21 cellular contexts compared by ENCODE assay signal in genomic region chr5:16857635-16858034, GRCh38.
DNase-seq lines count a peak whose midpoint lies in the region; ATAC-seq and TF ChIP-seq lines count a peak whose summit lies in the region.
"Had no signal": no experiment of that assay in that cellular context is flagged by ENCODE, and none has a peak within 500 bp of the region (broad histone marks: within the 10 kb centered on the region; RNA-seq: fewer than 3 reads in every experiment).

No MANE protein-coding gene starts in this region.

- peak; percentile 19; the same call in 1 of the 2 replicates for ATAC-seq in IMR-90 (ENCODE audit: low read depth)
- ATAC-seq: HCT116, heart right ventricle, WTC11 had no signal

- BruUV-seq in IMR-90 (replicated peaks; lab: Mats Ljungman, UMichigan), result no TSS peak

- TF ChIP-seq POLR2A in IMR-90 (IDR thresholded peaks at IDR 0.05; ENCODE audit: low read depth, low read length), result no peak

- H4K5ac ChIP-seq in IMR-90 (ENCODE audit: low read depth, low read length), result no peak overlapping the region

- no peak overlapping the region for H3K14ac ChIP-seq in IMR-90 (replicated peaks; ENCODE audit: low read depth, low read length)

- H3K9me1 ChIP-seq in IMR-90 (ENCODE audit: insufficient read depth, low read length), result peaks cover 39% of the 10 kb centered on the region

- no peak overlapping the region for H3K9ac ChIP-seq in IMR-90 (ENCODE audit: low read depth, low read length)
- H3K9ac ChIP-seq: KMS-11 had no signal

- 94% methylated on average over 3 of the region's 4 CpGs; no CpG with 5 or more reads in 1 of the 2 experiments for WGBS in IMR-90 (ENCODE audit: extremely low coverage in 2 of 2, insufficient read length in 1 of 2), 2 experiments

- intact Hi-C loops in IMR-90 (cut with micrococcal nuclease), result no loop called here

- H4K91ac ChIP-seq in IMR-90 (ENCODE audit: insufficient read depth, low read depth, low read length), result no peak overlapping the region

- H3K56ac ChIP-seq in IMR-90 (ENCODE audit: extremely low read depth, insufficient read depth, low read length), result no peak overlapping the region

- peak overlapping the region; percentile 81 for H3K27ac Mint-ChIP-seq in nephron progenitor cell
- H3K27ac Mint-ChIP-seq: CD4-positive, alpha-beta T cell; progenitor cell of endocrine pancreas had no signal

- peaks cover 5 to 93% of the 10 kb centered on the region in 2 experiments; a peak in 3 of 4 replicates for H3K79me1 ChIP-seq in IMR-90 (ENCODE audit: low read depth in 1 of 2, low read length in 2 of 2)

- TF ChIP-seq CTCF in IMR-90 (conservative IDR thresholded peaks at IDR 0.05; ENCODE audit: low read depth, low read length) (no peak), nephron progenitor cell (IDR thresholded peaks at IDR 0.05) (no peak)

- POLR2A ChIA-PET in IMR-90 (lab: Charles Lee; ENCODE audit: unreplicated experiment), result no interaction called here

- no peak overlapping the region; the same call in 1 of the 2 replicates for H2AK5ac ChIP-seq in IMR-90 (ENCODE audit: low read depth, low read length)

- H3K4ac ChIP-seq in IMR-90 (ENCODE audit: low read depth, low read length), result no peak overlapping the region

- TF ChIP-seq RAD21 in IMR-90 (IDR thresholded peaks at IDR 0.05; ENCODE audit: low read length), result no peak

- peaks cover 4% of the 10 kb centered on the region; the same call in 1 of the 2 replicates for H3K9me3 ChIP-seq in IMR-90 (ENCODE audit: control insufficient read depth, insufficient read depth, low read length)

- no peak overlapping the region for H2AFZ ChIP-seq in IMR-90 (replicated peaks; ENCODE audit: low read length, poor library complexity)

- H3K9me3 Mint-ChIP-seq in nephron progenitor cell, result peaks cover 8% of the 10 kb centered on the region
- H3K9me3 Mint-ChIP-seq: CD4-positive, alpha-beta T cell; neural crest cell had no signal

- H3K4me2 ChIP-seq in IMR-90 (ENCODE audit: low read depth, low read length), result no peak overlapping the region; the same call in 1 of the 2 replicates
- H3K4me2 ChIP-seq: KMS-11 had no signal

- peaks cover 11% of the 10 kb centered on the region for H3K36me3 Mint-ChIP-seq in nephron progenitor cell (ENCODE audit: low read depth)
- H3K36me3 Mint-ChIP-seq: WTC11 had no signal

- no peak overlapping the region for H2BK20ac ChIP-seq in IMR-90 (ENCODE audit: low read depth, low read length)

- no peak overlapping the region for H3K4me3 Mint-ChIP-seq in nephron progenitor cell
- H3K4me3 Mint-ChIP-seq: CD4-positive, alpha-beta T cell; neural crest cell; WTC11 had no signal

- H3K36me3 ChIP-seq in IMR-90 (ENCODE audit: control insufficient read depth, insufficient read depth, low read length), result peaks cover 16% of the 10 kb centered on the region
- H3K36me3 ChIP-seq: brain microvascular endothelial cell, heart right ventricle, left ventricle myocardium inferior had no signal

- peaks cover 24% of the 10 kb centered on the region for H3K4me1 ChIP-seq in IMR-90 (ENCODE audit: control insufficient read depth, insufficient read depth, low read length)

- CTCF ChIA-PET in IMR-90 (lab: Yijun Ruan, JAX), result interaction anchor here (0.9 kb wide), 1 partner anchor 66 kb away, joined by 3 read pairs; no protein-coding TSS in a partner anchor

- no peak overlapping the region for H2BK120ac ChIP-seq in IMR-90 (ENCODE audit: low read depth, low read length)

- in situ Hi-C loops in IMR-90 (cut with MboI; ENCODE audit: low sequenced_read_pairs), result no loop called here

- H4K8ac ChIP-seq in IMR-90 (ENCODE audit: low read depth in 2 of 2, low read length in 2 of 2), result no peak overlapping the region

- DNase-seq in DMS79 (lab: John Stamatoyannopoulos, UW) (peak; percentile 55), IMR-90 (no peak), epithelial cell of prostate (ENCODE audit: low read depth, low spot score) (no peak), nephron progenitor cell (no peak), NAMALWA (ENCODE audit: low spot score) (no peak), amygdala (lab: John Stamatoyannopoulos, UW) (no peak), SHP77 treated with DMSO at 0.1 percent for 48 hours (lab: John Stamatoyannopoulos, UW) (no peak)
- DNase-seq in activated CD8-positive, alpha-beta memory T cell treated with anti-CD3 and anti-CD28 coated beads for 24 hours, result no peak
- DNase-seq: activated effector memory CD4-positive, alpha-beta T cell treated with Interleukin-2 at 50 U/mL for 16 hours; brain microvascular endothelial cell; CD4-positive, alpha-beta T cell; effector CD8-positive, alpha-beta T cell; heart right ventricle; left ventricle myocardium inferior; NCI-H1092; NCI-H2029 treated with DMSO at 0.1 percent for 48 hours had no signal

- H3K27me3 ChIP-seq in IMR-90 (ENCODE audit: control insufficient read depth, insufficient read depth, low read length), result no peaks in the 10 kb centered on the region
- H3K27me3 ChIP-seq: brain microvascular endothelial cell, heart right ventricle had no signal

- dilution Hi-C loops in IMR-90 (cut with HindIII; ENCODE audit: low sequenced_read_pairs, unreplicated experiment), result no loop called here

- no peak overlapping the region for H3K18ac ChIP-seq in IMR-90 (ENCODE audit: low read depth, low read length)

- no peak overlapping the region for H2AK9ac ChIP-seq in IMR-90 (replicated peaks; ENCODE audit: low read depth, low read length, poor library complexity)

- H3K23ac ChIP-seq in IMR-90 (ENCODE audit: low read depth, low read length), result no peak overlapping the region

- peaks cover 84% of the 10 kb centered on the region for H3K4me1 Mint-ChIP-seq in nephron progenitor cell

- H3K27me3 Mint-ChIP-seq in nephron progenitor cell (ENCODE audit: low read depth, poor library complexity), result peaks cover 5% of the 10 kb centered on the region
- H3K27me3 Mint-ChIP-seq: CD4-positive, alpha-beta T cell; progenitor cell of endocrine pancreas had no signal

- no peak overlapping the region for H3K4me3 ChIP-seq in IMR-90 (ENCODE audit: insufficient read depth, low read depth, low read length)
- H3K4me3 ChIP-seq: heart right ventricle, left ventricle myocardium inferior had no signal

- H4K20me1 ChIP-seq in IMR-90 (ENCODE audit: insufficient read depth, low read length), result peaks cover 98% of the 10 kb centered on the region

- H2BK5ac ChIP-seq in IMR-90 (ENCODE audit: low read depth, low read length, poor library complexity, severe bottlenecking), result no peak overlapping the region

- no peak overlapping the region for H2BK15ac ChIP-seq in IMR-90 (ENCODE audit: low read depth, low read length)

- H3K27ac ChIP-seq in IMR-90 (ENCODE audit: insufficient read depth, low read length), result peak overlapping the region; percentile 33; the same call in 1 of the 2 replicates
- H3K27ac ChIP-seq in epithelial cell of prostate, result peak overlapping the region; percentile 92
- H3K27ac ChIP-seq: brain microvascular endothelial cell, heart right ventricle, KMS-11, left ventricle myocardium inferior had no signal

TF ChIP-seq in IMR-90, 13 proteins besides CTCF, POLR2A, EP300 and RAD21:
- no peak for TF ChIP-seq ELK1 (IDR thresholded peaks at IDR 0.05; ENCODE audit: borderline replicate concordance, low read depth, low read length)
- TF ChIP-seq NFE2L2 (IDR thresholded peaks at IDR 0.05; ENCODE audit: low read depth, low read length), result no peak
- no peak for TF ChIP-seq BHLHE40 (IDR thresholded peaks at IDR 0.05; ENCODE audit: low read depth, low read length)
- TF ChIP-seq RFX5 (IDR thresholded peaks at IDR 0.05; ENCODE audit: low read depth, low read length), result no peak
- no peak for TF ChIP-seq MAFK (IDR thresholded peaks at IDR 0.05; ENCODE audit: low read depth, low read length)
- no peak for TF ChIP-seq RCOR1 (IDR thresholded peaks at IDR 0.05; ENCODE audit: insufficient replicate concordance, low read length)
- no peak for TF ChIP-seq MXI1 (IDR thresholded peaks at IDR 0.05; ENCODE audit: borderline replicate concordance, low read depth, low read length)
- TF ChIP-seq CEBPB (IDR thresholded peaks at IDR 0.05; ENCODE audit: low read depth, low read length), result no peak
- TF ChIP-seq MAZ (IDR thresholded peaks at IDR 0.05; ENCODE audit: borderline replicate concordance, low read depth, low read length), result no peak
- TF ChIP-seq SMC3 (IDR thresholded peaks at IDR 0.05; ENCODE audit: low read depth, low read length), result no peak
- no peak for TF ChIP-seq USF2 (IDR thresholded peaks at IDR 0.05; ENCODE audit: low read depth, low read length)
- no peak for TF ChIP-seq CHD1 (IDR thresholded peaks at IDR 0.05; ENCODE audit: low read depth, low read length)
- TF ChIP-seq FOS (IDR thresholded peaks at IDR 0.05; ENCODE audit: low read depth, low read length), result no peak
